ENCODE assay signal across 8 cellular contexts in genomic region chr1:2392071-2392442, GRCh38. TPM values are rescaled to one million over a fixed set of nuclear protein-coding genes. Genes with fewer than 3 reads are reported as not detected.
DNase-seq lines count a peak whose midpoint lies in the region; ATAC-seq, FAIRE-seq and TF ChIP-seq lines count a peak whose summit lies in the region.

No MANE protein-coding gene starts in this region.

- H3K27ac ChIP-seq in muscle layer of colon (ENCODE audit: low read depth, low read length) = peak overlapping the region; percentile 61

- peak overlapping the region; percentile 57 to 89 (median 85) for H3K27ac Mint-ChIP-seq in CD14-positive monocyte
- peak overlapping the region; percentile 92 for H3K27ac Mint-ChIP-seq in central memory CD8-positive, alpha-beta T cell (ENCODE audit: low read depth)

- no peak for TF ChIP-seq CTCF in CD14-positive monocyte (IDR thresholded peaks at IDR 0.05)

- DNase-seq in CD14-positive monocyte (ENCODE audit: low spot score) (no peak), HTR-8/SVneo (ENCODE audit: insufficient read length, low spot score) (no peak), NCI-H2171 treated with DMSO at 0.1 percent for 48 hours (lab: John Stamatoyannopoulos, UW) (no peak), NCI-H1930 (lab: John Stamatoyannopoulos, UW) (no peak)
- DNase-seq in central memory CD8-positive, alpha-beta T cell (ENCODE audit: low spot score in 2 of 2) = no peak

- peak overlapping the region; percentile 67 for H3K9ac ChIP-seq in muscle layer of colon (ENCODE audit: low read length)

- peaks cover 36 to 44% of the 10 kb centered on the region in 2 donors for H3K36me3 Mint-ChIP-seq in CD14-positive monocyte
- peaks cover 31% of the 10 kb centered on the region for H3K36me3 Mint-ChIP-seq in central memory CD8-positive, alpha-beta T cell (ENCODE audit: insufficient read depth)

- peaks cover 30% of the 10 kb centered on the region for H3K4me1 ChIP-seq in muscle layer of colon (ENCODE audit: insufficient read depth, low read length)

- FAIRE-seq in HTR-8/SVneo (lab: Jason Lieb, UNC) = no peak

- intact Hi-C loops in CD14-positive monocyte (cut with micrococcal nuclease) = loop anchor here (5.0 kb wide), 4 partner anchors 130 to 195 kb away; partner anchors contain the start of genes PANK4 (in 1 of the 2) and PRXL2B (in 1 of the 2)

- no peaks in the 10 kb centered on the region for H3K9me3 Mint-ChIP-seq in CD14-positive monocyte
- no peaks in the 10 kb centered on the region for H3K9me3 Mint-ChIP-seq in central memory CD8-positive, alpha-beta T cell

- H3K9me3 ChIP-seq in muscle layer of colon (ENCODE audit: low read length) = no peaks in the 10 kb centered on the region

- H3K4me3 ChIP-seq in muscle layer of colon (ENCODE audit: low read depth in 1 of 2, low read length in 2 of 2) = peak overlapping the region; percentile 56 to 71

- H3K27me3 ChIP-seq in muscle layer of colon (ENCODE audit: control insufficient read depth in 1 of 2, insufficient read depth in 2 of 2, low read length in 2 of 2) = no peaks in the 10 kb centered on the region

- peak; percentile 10 for ATAC-seq in HG03108 (IDR thresholded peaks at IDR 0.05; ENCODE audit: unreplicated experiment)
- ATAC-seq in central memory CD8-positive, alpha-beta T cell (replicated peaks; ENCODE audit: extremely low read depth, poor library complexity, severe bottlenecking) = no peak
- no peak for ATAC-seq in HG02970 (IDR thresholded peaks at IDR 0.05; ENCODE audit: low FRiP score, unreplicated experiment)

- H3K4me1 Mint-ChIP-seq in CD14-positive monocyte = peaks cover 30% of the 10 kb centered on the region
- peaks cover 31% of the 10 kb centered on the region for H3K4me1 Mint-ChIP-seq in central memory CD8-positive, alpha-beta T cell

- peaks cover 0 to 2% (median 0%) of the 10 kb centered on the region in 3 donors for H3K27me3 Mint-ChIP-seq in CD14-positive monocyte (ENCODE audit: low read depth in 3 of 3)
- H3K27me3 Mint-ChIP-seq in central memory CD8-positive, alpha-beta T cell = no peaks in the 10 kb centered on the region

- H3K4me3 Mint-ChIP-seq in CD14-positive monocyte = peak overlapping the region; percentile 81 to 90
- H3K4me3 Mint-ChIP-seq in central memory CD8-positive, alpha-beta T cell = peak overlapping the region; percentile 85

- H3K36me3 ChIP-seq in muscle layer of colon (ENCODE audit: insufficient read depth, low read length) = peaks cover 23% of the 10 kb centered on the region

RNA-seq across cellular contexts. Expression of gene RER1, which starts 0.4 kb away (rescaled TPM):
- 100 to 1,000 TPM; 193 to 235 TPM for polyA plus RNA-seq in CD14-positive monocyte

RNA-seq across cellular contexts. Expression of gene MORN1, which starts 0.7 kb away (rescaled TPM):
- 1 to 10 TPM; 1.5 to 1.7 TPM for polyA plus RNA-seq in CD14-positive monocyte

RNA-seq across cellular contexts. Expression of gene PEX10, which starts 20.3 kb away (rescaled TPM):
- 10 to 100 TPM in 1 of 2 donors, 1 to 10 TPM in 1; 8.2 to 10.5 TPM for polyA plus RNA-seq in CD14-positive monocyte
